In the genomic region with DNA sequence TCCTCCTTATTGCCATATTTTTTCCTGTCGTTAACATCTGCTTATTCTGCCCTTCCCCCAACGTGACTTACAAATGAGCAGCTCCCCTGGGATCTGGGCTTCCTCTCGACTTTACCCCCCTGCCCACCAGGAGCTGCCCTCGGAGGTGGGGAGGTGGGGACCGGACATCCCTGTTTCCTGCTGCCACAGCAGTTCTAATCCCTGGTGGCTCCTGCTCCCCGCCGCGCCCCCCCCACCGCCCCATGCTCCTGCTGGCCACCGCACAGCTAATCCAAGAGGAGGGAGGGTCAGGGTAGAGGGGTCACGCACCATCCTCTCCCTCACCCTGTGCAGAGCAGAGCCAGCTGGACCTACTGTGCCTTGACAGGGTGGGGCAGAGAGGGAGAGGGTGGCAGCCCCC, we compare ENCODE assay signal across 19 cellular contexts. TPM values are rescaled to one million over a fixed set of nuclear protein-coding genes. Genes with fewer than 3 reads are reported as not detected.
A peak's percentile ranks its signal among the peaks of the same experiment; 100 is the strongest.
DNase-seq lines count a peak whose midpoint lies in the region; ATAC-seq and TF ChIP-seq lines count a peak whose summit lies in the region.
"Had no signal": no experiment of that assay in that cellular context is flagged by ENCODE, and none has a peak within 500 bp of the region (broad histone marks: within the 10 kb centered on the region; RNA-seq: fewer than 3 reads in every experiment).

No MANE protein-coding gene starts in this region.

- TF ChIP-seq CTCF in heart left ventricle (IDR thresholded peaks at IDR 0.05) = no peak
- no peak for TF ChIP-seq CTCF in nephron progenitor cell (IDR thresholded peaks at IDR 0.05)
- no peak for TF ChIP-seq CTCF in upper lobe of left lung (IDR thresholded peaks at IDR 0.05)
- TF ChIP-seq CTCF in type B pancreatic cell (conservative IDR thresholded peaks at IDR 0.05) = no peak

- H3K4me1 ChIP-seq in heart left ventricle (peaks cover 5 to 77% (median 48%) of the 10 kb centered on the region in 12 donors), upper lobe of left lung (peaks cover 54 to 78% (median 74%) of the 10 kb centered on the region in 4 donors)

- WGBS in heart left ventricle, 4 donors = 43 to 62% (median 54%) methylated on average over 8 to 11 of the region's 11 CpGs
- 47 to 72% methylated on average over 5 to 11 of the region's 11 CpGs for WGBS in upper lobe of left lung, 2 donors

- no peaks in the 10 kb centered on the region for H3K9me3 Mint-ChIP-seq in dendritic cell treated with granulocyte-macrophage colony-stimulating factor and Interleukin-4, amounts not matched to agents 40 ng/mL and 50 ng/mL, for 4 days
- H3K9me3 Mint-ChIP-seq in nephron progenitor cell (no peaks in the 10 kb centered on the region), type B pancreatic cell (no peaks in the 10 kb centered on the region)
- H3K9me3 Mint-ChIP-seq: CD4-positive, alpha-beta memory T cell; T-helper 1 cell treated with Interleukin-12 subunit alpha and Interleukin-12 subunit beta and Interleukin-4 antibody, amounts not matched to agents 30 μg/mL and 1 μg/mL, for 36 hours had no signal

- no peak for TF ChIP-seq EP300 in upper lobe of left lung (IDR thresholded peaks at IDR 0.05)

- peak overlapping the region; percentile 59 for H3K4me3 Mint-ChIP-seq in dendritic cell treated with granulocyte-macrophage colony-stimulating factor and Interleukin-4, amounts not matched to agents 40 ng/mL and 50 ng/mL, for 4 days
- no peak overlapping the region for H3K4me3 Mint-ChIP-seq in nephron progenitor cell
- no peak overlapping the region for H3K4me3 Mint-ChIP-seq in type B pancreatic cell
- H3K4me3 Mint-ChIP-seq: CD4-positive, alpha-beta memory T cell; T-helper 1 cell treated with Interleukin-12 subunit alpha and Interleukin-12 subunit beta and Interleukin-4 antibody, amounts not matched to agents 30 μg/mL and 1 μg/mL, for 36 hours had no signal

- DNase-seq in heart left ventricle (peak in 4 of 5 donors; percentile 60 to 71 (median 61)), left cardiac atrium (no peak), nephron progenitor cell (no peak), upper lobe of left lung (no peak), type B pancreatic cell (ENCODE audit: extremely low spot score, unreplicated experiment) (no peak), NCI-H774 (lab: John Stamatoyannopoulos, UW) (no peak)
- no peak for DNase-seq in activated naive CD4-positive, alpha-beta T cell treated with anti-CD3 and anti-CD28 coated beads, Interleukin-2, amount 50 U/mL, for 16 hours
- DNase-seq: activated gamma-delta T cell; anterior cingulate cortex; CD4-positive, alpha-beta memory T cell; EL; GM23248; NCI-H1048; stimulated activated CD4-positive, alpha-beta T cell treated with anti-CD3 and anti-CD28 coated beads, Interleukin-4, amount 100 ng/mL, for 4 hours had no signal

- peaks cover 83% of the 10 kb centered on the region for H3K4me1 Mint-ChIP-seq in dendritic cell treated with granulocyte-macrophage colony-stimulating factor and Interleukin-4, amounts not matched to agents 40 ng/mL and 50 ng/mL, for 4 days (ENCODE audit: low read depth)
- peaks cover 38% of the 10 kb centered on the region for H3K4me1 Mint-ChIP-seq in nephron progenitor cell
- peaks cover 3% of the 10 kb centered on the region for H3K4me1 Mint-ChIP-seq in type B pancreatic cell (ENCODE audit: unreplicated experiment)

- ATAC-seq in heart left ventricle (peak in 1 of 4 donors; percentile 37), left cardiac atrium (no peak), upper lobe of left lung (ENCODE audit: low FRiP score in 2 of 2) (no peak)
- ATAC-seq: A549; activated CD4-positive, CD25-positive, alpha-beta regulatory T cell treated with anti-CD3 and anti-CD28 coated beads, Interleukin-2, amount 50 U/mL, for 24 hours had no signal

- peak overlapping the region; percentile 83 for H3K27ac Mint-ChIP-seq in dendritic cell treated with granulocyte-macrophage colony-stimulating factor and Interleukin-4, amounts not matched to agents 40 ng/mL and 50 ng/mL, for 4 days
- H3K27ac Mint-ChIP-seq in nephron progenitor cell (peak overlapping the region; percentile 92), type B pancreatic cell (no peak overlapping the region)
- H3K27ac Mint-ChIP-seq: T-helper 1 cell treated with Interleukin-12 subunit alpha and Interleukin-12 subunit beta and Interleukin-4 antibody, amounts not matched to agents 30 μg/mL and 1 μg/mL, for 36 hours had no signal

- H3K9me3 ChIP-seq in heart left ventricle (no peaks in the 10 kb centered on the region), upper lobe of left lung (no peaks in the 10 kb centered on the region)
- H3K9me3 ChIP-seq: A549 had no signal

- H3K27me3 ChIP-seq in heart left ventricle = no peaks in the 10 kb centered on the region
- no peaks in the 10 kb centered on the region for H3K27me3 ChIP-seq in upper lobe of left lung

- H3K36me3 Mint-ChIP-seq in dendritic cell treated with granulocyte-macrophage colony-stimulating factor and Interleukin-4, amounts not matched to agents 40 ng/mL and 50 ng/mL, for 4 days (ENCODE audit: low read depth) = peaks cover 81% of the 10 kb centered on the region
- H3K36me3 Mint-ChIP-seq in nephron progenitor cell (ENCODE audit: low read depth) (peaks cover 56% of the 10 kb centered on the region), type B pancreatic cell (peaks cover 8% of the 10 kb centered on the region)

- H3K36me3 ChIP-seq in heart left ventricle (peaks cover 0 to 72% (median 59%) of the 10 kb centered on the region in 9 donors), upper lobe of left lung (peaks cover 14 to 74% (median 48%) of the 10 kb centered on the region in 4 donors)

- no peaks in the 10 kb centered on the region for H3K27me3 Mint-ChIP-seq in dendritic cell treated with granulocyte-macrophage colony-stimulating factor and Interleukin-4, amounts not matched to agents 40 ng/mL and 50 ng/mL, for 4 days
- peaks cover 4% of the 10 kb centered on the region for H3K27me3 Mint-ChIP-seq in nephron progenitor cell (ENCODE audit: low read depth, poor library complexity)
- no peaks in the 10 kb centered on the region for H3K27me3 Mint-ChIP-seq in type B pancreatic cell
- H3K27me3 Mint-ChIP-seq: CD4-positive, alpha-beta memory T cell had no signal

- H3K4me3 ChIP-seq in heart left ventricle (no peak overlapping the region), upper lobe of left lung (no peak overlapping the region)
- H3K4me3 ChIP-seq: A549, GM23248 had no signal

- TF ChIP-seq POLR2A in heart left ventricle (IDR thresholded peaks at IDR 0.05) (no peak), upper lobe of left lung (IDR thresholded peaks at IDR 0.05) (no peak)

- intact Hi-C loops in heart left ventricle (cut with DNase I) (loop anchor here in 7 of 10 donors (1.0 to 5.0 kb wide), 4 partner anchors 92 to 199 kb away; a partner anchor contains a TSS), left cardiac atrium (cut with DNase I) (loop anchor here (5.0 to 10.0 kb wide), 2 partner anchors 94 to 256 kb away; a partner anchor contains a TSS)
- intact Hi-C loops in dendritic cell treated with granulocyte-macrophage colony-stimulating factor and Interleukin-4, amounts not matched to agents 40 ng/mL and 50 ng/mL, for 4 days (cut with micrococcal nuclease) = no loop called here

- peak overlapping the region; percentile 15 to 87 (median 72) for H3K27ac ChIP-seq in heart left ventricle
- H3K27ac ChIP-seq in upper lobe of left lung = peak overlapping the region; percentile 52 to 92 (median 84)
- H3K27ac ChIP-seq: A549, GM23248, HL-60 had no signal

RNA-seq across cellular contexts. Expression of a gene that starts 4.4 kb away (rescaled TPM):
- total RNA-seq in heart left ventricle = 10 to 100 TPM in 5 of 9 donors, 1 to 10 TPM in 4; 7.9 to 37.1 (median 10.3) TPM
- polyA plus RNA-seq in heart left ventricle = 10 to 100 TPM; 18.4 to 29.4 TPM
- 10 to 100 TPM; 22.9 to 26.5 TPM for total RNA-seq in left cardiac atrium
- 100 to 1,000 TPM in 5 of 6 donors, 10 to 100 TPM in 1; 92.8 to 272 (median 167) TPM for total RNA-seq in upper lobe of left lung
- 20.6 and 22.1 TPM in 2 replicates for total RNA-seq in type B pancreatic cell (ENCODE audit: low replicate concordance)

RNA-seq across cellular contexts. Expression of a gene that starts 43.0 kb away (rescaled TPM):
- total RNA-seq in heart left ventricle (10 to 100 TPM; 19.6 to 33.2 (median 30.7) TPM), left cardiac atrium (10 to 100 TPM; 28.2 to 34.1 TPM), upper lobe of left lung (100 to 1,000 TPM in 1 of 6 donors, 10 to 100 TPM in 5; 58.2 to 159 (median 63.1) TPM), type B pancreatic cell (ENCODE audit: low replicate concordance) (70.3 and 90.8 TPM in 2 replicates)
- 10 to 100 TPM; 21.9 to 41.8 TPM for polyA plus RNA-seq in heart left ventricle

Comparison
In these comparisons a context has a peak if more than half of its experiments do, and no peak if none do; other contexts are left out.
1. DNase-seq: peak in heart left ventricle (4 of 5); none in left cardiac atrium (single experiment), nephron progenitor cell (single experiment), upper lobe of left lung (0 of 2), activated naive CD4-positive, alpha-beta T cell treated with anti-CD3 and anti-CD28 coated beads, Interleukin-2, amount 50 U/mL, for 16 hours (single experiment), type B pancreatic cell (single experiment) and NCI-H774 (single experiment).